ENCODE assay signal across 8 cellular contexts in genomic region chr1:154878371-154879355, GRCh38. TPM values are rescaled to one million over a fixed set of nuclear protein-coding genes. Genes with fewer than 3 reads are reported as not detected.
DNase-seq lines count a peak whose midpoint lies in the region; ATAC-seq lines count a peak whose summit lies in the region.

No MANE protein-coding gene starts in this region.

- peaks cover 6 to 8% of the 10 kb centered on the region in 2 donors for H3K27me3 Mint-ChIP-seq in CD8-positive, alpha-beta memory T cell

- CTCF ChIA-PET in CD8-positive, alpha-beta memory T cell (lab: Charles Lee) = interaction anchor here (0.6 to 4.8 kb wide), 20 partner anchors 8 to 398 kb away, joined by 3 to 30 read pairs (median 4); partner anchors contain the start of gene KCNN3

- no peak overlapping the region for H3K4me3 ChIP-seq in CD8-positive, alpha-beta memory T cell (ENCODE audit: low read length)

- no peaks in the 10 kb centered on the region for H3K4me1 ChIP-seq in CD8-positive, alpha-beta memory T cell (ENCODE audit: insufficient read depth, low read length)

- no peaks in the 10 kb centered on the region for H3K9me3 ChIP-seq in CD8-positive, alpha-beta memory T cell (ENCODE audit: low read length)

- no peak overlapping the region for H3K4me3 Mint-ChIP-seq in CD8-positive, alpha-beta memory T cell

- H3K27ac Mint-ChIP-seq in CD8-positive, alpha-beta memory T cell = no peak overlapping the region

- POLR2A ChIA-PET in CD8-positive, alpha-beta memory T cell (lab: Charles Lee) = interaction anchor here (0.6 to 1.6 kb wide), 2 partner anchors 97 to 319 kb away, joined by 3 to 4 read pairs; no protein-coding TSS in a partner anchor

- H3K36me3 Mint-ChIP-seq in CD8-positive, alpha-beta memory T cell = no peaks in the 10 kb centered on the region

- H3K27me3 ChIP-seq in CD8-positive, alpha-beta memory T cell (ENCODE audit: insufficient read depth, low read length, poor library complexity, severe bottlenecking) = no peaks in the 10 kb centered on the region

- no peaks in the 10 kb centered on the region for H3K36me3 ChIP-seq in CD8-positive, alpha-beta memory T cell (ENCODE audit: insufficient read depth, low read length)

- ATAC-seq in HG02588 (IDR thresholded peaks at IDR 0.05; ENCODE audit: unreplicated experiment) (peak; percentile 53), GM18520 (IDR thresholded peaks at IDR 0.05; ENCODE audit: unreplicated experiment) (no peak)

- peak; percentile 50 to 78 (median 58) for DNase-seq in CD8-positive, alpha-beta memory T cell
- peak; percentile 90 for DNase-seq in NCI-H2227 treated with DMSO at 0.1 percent for 48 hours (lab: John Stamatoyannopoulos, UW)
- DNase-seq in activated CD4-positive, CD25-positive, alpha-beta regulatory T cell treated with anti-CD3 and anti-CD28 coated beads, Interleukin-2, amount 50 U/mL, for 16 hours (ENCODE audit: low read depth, low spot score) = peak; percentile 42
- peak in 55 of 61 donors; percentile 32 to 86 (median 68) for DNase-seq in caudate nucleus (lab: John Stamatoyannopoulos, UW)
- peak; percentile 70 for DNase-seq in kidney tubule cell (ENCODE audit: low spot score)
- DNase-seq in stimulated activated CD4-positive, alpha-beta T cell treated with anti-CD3 and anti-CD28 coated beads, Interleukin-2, amount 100 ng/mL, for 48 hours = peak; percentile 66 to 75

- H3K9me3 Mint-ChIP-seq in CD8-positive, alpha-beta memory T cell = no peaks in the 10 kb centered on the region

- H3K4me1 Mint-ChIP-seq in CD8-positive, alpha-beta memory T cell = no peaks in the 10 kb centered on the region

- H3K27ac ChIP-seq in CD8-positive, alpha-beta memory T cell (ENCODE audit: low read depth, low read length) = no peak overlapping the region
- no peak overlapping the region for H3K27ac ChIP-seq in caudate nucleus (ENCODE audit: low read depth, low read length)

RNA-seq across cellular contexts. Expression of gene KCNN3, which starts 8.6 kb away (rescaled TPM):
- total RNA-seq in CD8-positive, alpha-beta memory T cell = under 1 TPM; 0.18 to 0.22 TPM
- not detected for polyA plus RNA-seq in CD8-positive, alpha-beta memory T cell

RNA-seq across cellular contexts. Expression of gene PMVK, which starts 57.9 kb away (rescaled TPM):
- 10 to 100 TPM; 44.7 to 45.2 TPM for total RNA-seq in CD8-positive, alpha-beta memory T cell
- polyA plus RNA-seq in CD8-positive, alpha-beta memory T cell = 55.5 TPM
